Comparison of ENCODE assay signal across 35 cellular contexts in genomic region chr6:22353036-22353560, GRCh38. TPM values are rescaled to one million over a fixed set of nuclear protein-coding genes. Genes with fewer than 3 reads are reported as not detected.
"Had no signal": no experiment of that assay in that cellular context is flagged by ENCODE, and none has a peak within 500 bp of the region (broad histone marks: within the 10 kb centered on the region; RNA-seq: fewer than 3 reads in every experiment).

No MANE protein-coding gene starts in this region.

- H3K4me3 Mint-ChIP-seq: activated B cell treated with CpG ODN at 0.5 μM for 24 hours; activated CD4-positive, alpha-beta memory T cell treated with anti-CD3 and anti-CD28 coated beads for 36 hours; activated CD4-positive, alpha-beta T cell treated with anti-CD3 and anti-CD28 coated beads, Interleukin-2, amount 10 ng/mL, durations not matched to agents 7 days and 5 days; activated naive CD4-positive, alpha-beta T cell treated with anti-CD3 and anti-CD28 coated beads, Interleukin-2, amount 10 ng/mL, durations not matched to agents 7 days and 5 days; activated naive CD8-positive, alpha-beta T cell treated with anti-CD3 and anti-CD28 coated beads, Interleukin-2, amount 10 ng/mL, durations not matched to agents 7 days and 5 days; activated T-helper 17 cell treated with anti-CD3 and anti-CD28 coated beads, Interleukin-2, amount 50 U/mL, for 72 hours; brain; IgD-negative memory B cell; T-cell had no signal

- H3K27ac Mint-ChIP-seq: activated B cell treated with CpG ODN at 0.5 μM for 24 hours; activated CD4-positive, alpha-beta memory T cell treated with anti-CD3 and anti-CD28 coated beads for 36 hours; activated CD4-positive, alpha-beta T cell treated with anti-CD3 and anti-CD28 coated beads, Interleukin-2, amount 10 ng/mL, durations not matched to agents 7 days and 5 days; activated naive CD4-positive, alpha-beta T cell treated with anti-CD3 and anti-CD28 coated beads, Interleukin-2, amount 10 ng/mL, durations not matched to agents 7 days and 5 days; activated naive CD8-positive, alpha-beta T cell treated with anti-CD3 and anti-CD28 coated beads, Interleukin-2, amount 10 ng/mL, durations not matched to agents 7 days and 5 days; activated T-helper 17 cell treated with anti-CD3 and anti-CD28 coated beads, Interleukin-2, amount 50 U/mL, for 72 hours; brain; IgD-negative memory B cell; T-cell had no signal

- H3K36me3 ChIP-seq: adrenal gland had no signal

- H3K36me3 Mint-ChIP-seq: activated CD4-positive, alpha-beta memory T cell treated with anti-CD3 and anti-CD28 coated beads for 36 hours; activated naive CD4-positive, alpha-beta T cell treated with anti-CD3 and anti-CD28 coated beads, Interleukin-2, amount 10 ng/mL, durations not matched to agents 7 days and 5 days; activated naive CD8-positive, alpha-beta T cell treated with anti-CD3 and anti-CD28 coated beads, Interleukin-2, amount 10 ng/mL, durations not matched to agents 7 days and 5 days; brain; IgD-negative memory B cell; T-cell had no signal

- H3K4me3 ChIP-seq: adrenal gland, SK-N-MC had no signal

- H3K4me1 ChIP-seq: adrenal gland had no signal

- H3K27me3 Mint-ChIP-seq: activated B cell treated with CpG ODN at 0.5 μM for 24 hours; activated CD4-positive, alpha-beta memory T cell treated with anti-CD3 and anti-CD28 coated beads for 36 hours; activated CD4-positive, alpha-beta T cell treated with anti-CD3 and anti-CD28 coated beads, Interleukin-2, amount 10 ng/mL, durations not matched to agents 7 days and 5 days; activated naive CD4-positive, alpha-beta T cell treated with anti-CD3 and anti-CD28 coated beads, Interleukin-2, amount 10 ng/mL, durations not matched to agents 7 days and 5 days; activated T-helper 17 cell treated with anti-CD3 and anti-CD28 coated beads, Interleukin-2, amount 50 U/mL, for 72 hours; IgD-negative memory B cell; T-cell had no signal

- H3K4me1 Mint-ChIP-seq: activated B cell treated with CpG ODN at 0.5 μM for 24 hours; activated CD4-positive, alpha-beta T cell treated with anti-CD3 and anti-CD28 coated beads, Interleukin-2, amount 10 ng/mL, durations not matched to agents 7 days and 5 days; activated naive CD4-positive, alpha-beta T cell treated with anti-CD3 and anti-CD28 coated beads, Interleukin-2, amount 10 ng/mL, durations not matched to agents 7 days and 5 days; activated naive CD8-positive, alpha-beta T cell treated with anti-CD3 and anti-CD28 coated beads, Interleukin-2, amount 10 ng/mL, durations not matched to agents 7 days and 5 days; activated T-helper 17 cell treated with anti-CD3 and anti-CD28 coated beads, Interleukin-2, amount 50 U/mL, for 72 hours; IgD-negative memory B cell; T-cell had no signal

- H3K27me3 ChIP-seq: adrenal gland had no signal

- DNase-seq: activated B cell treated with CpG ODN at 0.5 μM for 24 hours; activated CD4-positive, alpha-beta memory T cell treated with anti-CD3 and anti-CD28 coated beads for 36 hours; activated CD4-positive, alpha-beta T cell treated with anti-CD3 and anti-CD28 coated beads for 1 hour; activated CD4-positive, alpha-beta T cell treated with anti-CD3 and anti-CD28 coated beads, Interleukin-2, amount 10 ng/mL, durations not matched to agents 7 days and 5 days; activated gamma-delta T cell; activated naive CD4-positive, alpha-beta T cell treated with anti-CD3 and anti-CD28 coated beads, Interleukin-2, amount 10 ng/mL, durations not matched to agents 7 days and 5 days; activated naive CD8-positive, alpha-beta T cell treated with anti-CD3 and anti-CD28 coated beads, Interleukin-2, amount 10 ng/mL, durations not matched to agents 7 days and 5 days; activated T-cell treated with anti-CD3 and anti-CD28 coated beads for 4 hours; activated T-cell treated with anti-CD3 and anti-CD28 coated beads, Interleukin-2, amount 50 U/mL, for 48 hours; KG1; NCI-H1048; NCI-H146; NCI-H187 treated with DMSO at 0.1 percent for 48 hours; NCI-H2081 treated with DMSO at 0.1 percent for 48 hours; NCI-H2227 treated with DMSO at 0.1 percent for 48 hours; NCI-H446 treated with DMSO at 0.1 percent for 48 hours; NCI-H524 treated with DMSO at 0.1 percent for 48 hours; NCI-H748 treated with DMSO at 0.1 percent for 48 hours; OCI-M1; RPMI8226; T-cell; T-helper 2 cell; T1000 had no signal

- ATAC-seq: activated T-helper 17 cell treated with anti-CD3 and anti-CD28 coated beads, Interleukin-2, amount 50 U/mL, for 72 hours; Panc1; Right ventricle myocardium inferior; T-cell had no signal

- H3K9me3 ChIP-seq: adrenal gland had no signal

- H3K27ac ChIP-seq: adrenal gland, SK-N-MC had no signal

- H3K9me3 Mint-ChIP-seq: activated B cell treated with CpG ODN at 0.5 μM for 24 hours; activated CD4-positive, alpha-beta T cell treated with anti-CD3 and anti-CD28 coated beads, Interleukin-2, amount 10 ng/mL, durations not matched to agents 7 days and 5 days; activated naive CD4-positive, alpha-beta T cell treated with anti-CD3 and anti-CD28 coated beads, Interleukin-2, amount 10 ng/mL, durations not matched to agents 7 days and 5 days; activated naive CD8-positive, alpha-beta T cell treated with anti-CD3 and anti-CD28 coated beads, Interleukin-2, amount 10 ng/mL, durations not matched to agents 7 days and 5 days had no signal

- FAIRE-seq: astrocyte, TTC549 had no signal

RNA-seq across cellular contexts. Expression of gene PRL, which starts 56.3 kb away (rescaled TPM):
- total RNA-seq: activated B cell treated with CpG ODN at 0.5 μM for 24 hours; activated CD4-positive, alpha-beta memory T cell treated with anti-CD3 and anti-CD28 coated beads for 36 hours; activated CD4-positive, alpha-beta T cell treated with anti-CD3 and anti-CD28 coated beads, Interleukin-2, amount 10 ng/mL, durations not matched to agents 7 days and 5 days; activated CD8-positive, alpha-beta memory T cell treated with anti-CD3 and anti-CD28 coated beads for 36 hours; activated naive CD8-positive, alpha-beta T cell treated with anti-CD3 and anti-CD28 coated beads, Interleukin-2, amount 10 ng/mL, durations not matched to agents 7 days and 5 days; activated T-helper 17 cell treated with anti-CD3 and anti-CD28 coated beads, Interleukin-2, amount 50 U/mL, for 72 hours; adrenal gland; astrocyte; LHCN-M2; M059J; Right ventricle myocardium inferior had no signal
- polyA plus RNA-seq: adrenal gland, IgD-negative memory B cell had no signal
